In the genomic region with DNA sequence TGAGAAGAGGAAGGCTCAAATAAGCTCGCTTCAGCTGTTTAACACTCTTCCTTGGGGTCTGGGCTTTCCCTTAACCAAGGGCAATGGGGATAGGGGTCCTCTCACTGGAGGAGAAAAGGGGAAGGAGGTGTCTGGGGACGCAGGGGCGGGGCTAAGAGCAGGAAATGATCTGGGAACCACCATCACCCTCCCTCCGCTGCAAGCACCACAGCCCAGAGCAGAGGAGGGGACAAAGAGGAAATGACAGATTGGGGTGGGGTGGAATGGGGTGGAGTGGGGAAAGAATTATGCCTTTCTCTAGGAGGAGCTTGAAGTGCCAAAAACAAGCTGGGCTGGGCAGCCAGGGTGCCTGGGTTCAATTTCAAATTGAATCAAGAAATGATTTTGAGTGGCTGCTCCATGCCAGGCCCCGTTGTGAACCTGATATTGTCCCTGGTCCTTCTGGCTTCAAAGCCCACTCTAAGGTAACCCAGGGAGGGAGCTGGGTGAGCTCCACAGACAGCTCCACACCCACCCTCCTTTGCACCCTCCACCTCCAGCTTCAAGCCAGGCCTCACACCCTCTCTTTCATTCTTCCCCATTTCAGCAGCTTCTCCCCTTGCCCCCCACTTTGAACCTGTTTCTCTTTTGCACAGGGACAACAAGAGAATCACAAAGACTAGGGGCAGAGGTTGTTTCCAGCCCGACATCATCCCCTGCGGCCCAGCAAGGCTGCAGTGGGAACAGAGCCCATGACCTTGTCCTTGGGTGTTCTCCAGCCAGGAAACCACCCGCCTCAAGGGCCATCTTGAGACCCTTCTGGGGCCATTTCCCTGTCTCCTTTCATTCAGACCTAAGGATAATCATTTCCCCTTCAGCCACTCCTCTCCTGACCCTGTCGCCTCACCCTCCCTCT, we compare ENCODE assay signal across 8 cellular contexts. TPM values are rescaled to one million over a fixed set of nuclear protein-coding genes. Genes with fewer than 3 reads are reported as not detected.
DNase-seq lines count a peak whose midpoint lies in the region; ATAC-seq and TF ChIP-seq lines count a peak whose summit lies in the region.

No MANE protein-coding gene starts in this region.

- TF ChIP-seq POLR2A in upper lobe of left lung (IDR thresholded peaks at IDR 0.05): no peak

- peak overlapping the region; percentile 82 to 93 (median 88) for H3K27ac ChIP-seq in upper lobe of left lung

- H3K4me1 ChIP-seq in upper lobe of left lung: peaks cover 0 to 14% (median 6%) of the 10 kb centered on the region in 4 donors
- no peaks in the 10 kb centered on the region for H3K4me1 ChIP-seq in BE2C

- H3K27me3 ChIP-seq in upper lobe of left lung (no peaks in the 10 kb centered on the region), BE2C (peaks cover 7% of the 10 kb centered on the region)

- H3K4me3 ChIP-seq in upper lobe of left lung: peak overlapping the region; percentile 35 to 58 (median 46)
- H3K4me3 ChIP-seq in BE2C (ENCODE audit: low read depth, low read length): no peak overlapping the region

- ATAC-seq in HG03354 (IDR thresholded peaks at IDR 0.05; ENCODE audit: poor library complexity, severe bottlenecking, unreplicated experiment): peak; percentile 62
- ATAC-seq in upper lobe of left lung (ENCODE audit: low FRiP score in 2 of 2): peak; percentile 86 to 88

- H3K36me3 ChIP-seq in upper lobe of left lung (no peaks in the 10 kb centered on the region), BE2C (no peaks in the 10 kb centered on the region)

- DNase-seq in GM19238 (ENCODE audit: insufficient read length, low spot score) (peak; percentile 83), pons (ENCODE audit: low spot score) (peak; percentile 73), upper lobe of left lung (peak in 1 of 2 donors; percentile 85), NCI-H1436 treated with DMSO at 0.1 percent for 48 hours (lab: John Stamatoyannopoulos, UW) (no peak), BE2C (no peak)
- peak; percentile 71 for DNase-seq in activated CD4-positive, CD25-positive, alpha-beta regulatory T cell treated with anti-CD3 and anti-CD28 coated beads, Interleukin-2, amount 50 U/mL, for 72 hours
- DNase-seq in effector CD8-positive, alpha-beta T cell (lab: John Stamatoyannopoulos, UW): peak; percentile 72

- TF ChIP-seq CTCF in upper lobe of left lung (IDR thresholded peaks at IDR 0.05) (no peak), BE2C (IDR thresholded peaks at IDR 0.05; ENCODE audit: low read depth, low read length) (no peak)

- no peak for TF ChIP-seq EP300 in upper lobe of left lung (IDR thresholded peaks at IDR 0.05)

- H3K9me3 ChIP-seq in upper lobe of left lung (no peaks in the 10 kb centered on the region), BE2C (no peaks in the 10 kb centered on the region)

- WGBS in upper lobe of left lung, 2 donors: 42 to 55% methylated on average over 9 of the region's 9 CpGs

RNA-seq across cellular contexts. Expression of a gene that starts 1.1 kb away (rescaled TPM):
- 10 to 100 TPM; 26.8 to 69.9 (median 51.2) TPM for total RNA-seq in upper lobe of left lung
- 0.56 TPM for polyA plus RNA-seq in BE2C (2012; ENCODE audit: insufficient read depth, insufficient read length, low read depth)

RNA-seq across cellular contexts. Expression of a gene that starts 20.8 kb away (rescaled TPM):
- total RNA-seq in upper lobe of left lung: 10 to 100 TPM in 4 of 6 donors, 1 to 10 TPM in 2; 5.2 to 19.9 (median 12.1) TPM
- polyA plus RNA-seq in BE2C (2012; ENCODE audit: insufficient read depth, insufficient read length, low read depth): 0.68 TPM

RNA-seq across cellular contexts. Expression of a gene that starts 22.8 kb away (rescaled TPM):
- 100 to 1,000 TPM in 1 of 6 donors, 10 to 100 TPM in 5; 78.2 to 151 (median 84.2) TPM for total RNA-seq in upper lobe of left lung
- 83.8 TPM for polyA plus RNA-seq in BE2C (2012; ENCODE audit: insufficient read depth, insufficient read length, low read depth)

RNA-seq across cellular contexts. Expression of a gene that starts 29.6 kb away (rescaled TPM):
- total RNA-seq in upper lobe of left lung: 10 to 100 TPM in 1 of 6 donors, 1 to 10 TPM in 4, not detected in 1; 6.5 to 12.3 (median 7.4) TPM
- 4.7 TPM for polyA plus RNA-seq in BE2C (2012; ENCODE audit: insufficient read depth, insufficient read length, low read depth)

RNA-seq across cellular contexts. Expression of a gene that starts 29.8 kb away (rescaled TPM):
- 100 to 1,000 TPM in 4 of 6 donors, 10 to 100 TPM in 2; 56.2 to 170 (median 113) TPM for total RNA-seq in upper lobe of left lung
- polyA plus RNA-seq in BE2C (2012; ENCODE audit: insufficient read depth, insufficient read length, low read depth): not detected

Comparison
In these comparisons a context has a peak if more than half of its experiments do, and no peak if none do; other contexts are left out.
1. DNase-seq: peak in GM19238 (single experiment), activated CD4-positive, CD25-positive, alpha-beta regulatory T cell treated with anti-CD3 and anti-CD28 coated beads, Interleukin-2, amount 50 U/mL, for 72 hours (single experiment), effector CD8-positive, alpha-beta T cell (single experiment) and pons (single experiment); none in NCI-H1436 treated with DMSO at 0.1 percent for 48 hours (single experiment) and BE2C (single experiment).